ENCODE assay signal across 1 cellular context in the genomic region with DNA sequence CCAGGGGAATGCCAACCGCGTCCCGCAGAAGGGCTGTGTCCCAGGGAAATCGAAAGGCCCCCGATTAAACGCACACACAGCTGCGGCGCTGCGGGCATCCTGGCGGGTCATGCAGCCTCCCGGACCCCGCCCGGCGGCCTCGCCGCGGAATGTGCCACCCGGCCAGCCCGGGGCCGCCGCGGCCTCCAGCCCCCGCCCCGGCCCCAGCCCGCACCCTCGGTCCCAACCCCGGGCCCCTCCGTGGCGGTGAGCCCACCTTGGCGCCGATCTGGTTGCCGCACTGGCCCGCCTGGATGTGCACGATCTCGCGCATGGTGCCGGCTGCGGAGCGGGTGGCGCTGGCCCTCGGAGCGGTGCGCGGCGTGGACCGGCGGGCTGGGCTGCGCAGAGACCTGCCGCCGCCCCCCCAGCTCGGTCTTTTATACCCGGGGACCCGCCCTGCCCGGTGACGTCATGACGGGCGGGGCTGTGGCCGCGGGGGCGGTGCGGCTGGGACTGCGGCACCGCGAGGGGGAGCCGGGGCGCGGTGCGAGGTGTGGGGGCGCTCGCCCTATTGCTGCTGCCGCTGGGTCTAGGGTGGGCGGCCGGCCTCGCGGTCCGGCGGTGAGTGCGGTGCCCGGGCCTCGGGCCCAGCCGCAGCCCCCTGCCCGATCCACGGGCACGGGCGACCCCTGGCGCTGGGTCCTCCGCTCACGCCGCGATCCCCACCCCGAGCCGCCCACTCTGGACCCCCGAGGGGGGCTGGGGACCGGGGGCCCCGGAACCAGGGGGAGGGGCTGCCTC.
TF ChIP-seq lines count a peak whose summit lies in the region.

A gene (minus strand): TSS at position 394 of the 783 bp plus-strand sequence. CDS start 81 bp downstream, at position 313.

TF ChIP-seq in HepG2, 621 proteins besides CTCF, POLR2A, EP300 and RAD21 (continued from another document and continues in another):
- TF ChIP-seq, protein P1, sequence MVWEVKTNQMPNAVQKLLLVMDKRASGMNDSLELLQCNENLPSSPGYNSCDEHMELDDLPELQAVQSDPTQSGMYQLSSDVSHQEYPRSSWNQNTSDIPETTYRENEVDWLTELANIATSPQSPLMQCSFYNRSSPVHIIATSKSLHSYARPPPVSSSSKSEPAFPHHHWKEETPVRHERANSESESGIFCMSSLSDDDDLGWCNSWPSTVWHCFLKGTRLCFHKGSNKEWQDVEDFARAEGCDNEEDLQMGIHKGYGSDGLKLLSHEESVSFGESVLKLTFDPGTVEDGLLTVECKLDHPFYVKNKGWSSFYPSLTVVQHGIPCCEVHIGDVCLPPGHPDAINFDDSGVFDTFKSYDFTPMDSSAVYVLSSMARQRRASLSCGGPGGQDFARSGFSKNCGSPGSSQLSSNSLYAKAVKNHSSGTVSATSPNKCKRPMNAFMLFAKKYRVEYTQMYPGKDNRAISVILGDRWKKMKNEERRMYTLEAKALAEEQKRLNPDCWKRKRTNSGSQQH (CRISPR knock-in tag; IDR thresholded peaks at IDR 0.05; ENCODE audit: low read depth) = 0 out of 2 replicates have a peak, but pooled peaks have one; percentile 48
- TF ChIP-seq MIER3 (CRISPR knock-in tag; IDR thresholded peaks at IDR 0.05; ENCODE audit: borderline replicate concordance) = no peak; the same call in 1 of the 2 replicates
- TF ChIP-seq, protein P2, sequence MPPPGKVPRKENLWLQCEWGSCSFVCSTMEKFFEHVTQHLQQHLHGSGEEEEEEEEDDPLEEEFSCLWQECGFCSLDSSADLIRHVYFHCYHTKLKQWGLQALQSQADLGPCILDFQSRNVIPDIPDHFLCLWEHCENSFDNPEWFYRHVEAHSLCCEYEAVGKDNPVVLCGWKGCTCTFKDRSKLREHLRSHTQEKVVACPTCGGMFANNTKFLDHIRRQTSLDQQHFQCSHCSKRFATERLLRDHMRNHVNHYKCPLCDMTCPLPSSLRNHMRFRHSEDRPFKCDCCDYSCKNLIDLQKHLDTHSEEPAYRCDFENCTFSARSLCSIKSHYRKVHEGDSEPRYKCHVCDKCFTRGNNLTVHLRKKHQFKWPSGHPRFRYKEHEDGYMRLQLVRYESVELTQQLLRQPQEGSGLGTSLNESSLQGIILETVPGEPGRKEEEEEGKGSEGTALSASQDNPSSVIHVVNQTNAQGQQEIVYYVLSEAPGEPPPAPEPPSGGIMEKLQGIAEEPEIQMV (CRISPR knock-in tag; IDR thresholded peaks at IDR 0.05; ENCODE audit: low read depth) = no peak
- no peak for TF ChIP-seq PTBP1 (IDR thresholded peaks at IDR 0.05; ENCODE audit: low read depth, low read length, poor library complexity, severe bottlenecking)
- TF ChIP-seq TOPORS (CRISPR knock-in tag; IDR thresholded peaks at IDR 0.05) = no peak
- peak; percentile 92 for TF ChIP-seq SAP130 (CRISPR knock-in tag; IDR thresholded peaks at IDR 0.05; ENCODE audit: low read depth)
- TF ChIP-seq ZZZ3 (CRISPR knock-in tag; IDR thresholded peaks at IDR 0.05; ENCODE audit: borderline replicate concordance) = no peak
- TF ChIP-seq SALL2 (CRISPR knock-in tag; IDR thresholded peaks at IDR 0.05) = peak; percentile 94
- TF ChIP-seq, protein P3, sequence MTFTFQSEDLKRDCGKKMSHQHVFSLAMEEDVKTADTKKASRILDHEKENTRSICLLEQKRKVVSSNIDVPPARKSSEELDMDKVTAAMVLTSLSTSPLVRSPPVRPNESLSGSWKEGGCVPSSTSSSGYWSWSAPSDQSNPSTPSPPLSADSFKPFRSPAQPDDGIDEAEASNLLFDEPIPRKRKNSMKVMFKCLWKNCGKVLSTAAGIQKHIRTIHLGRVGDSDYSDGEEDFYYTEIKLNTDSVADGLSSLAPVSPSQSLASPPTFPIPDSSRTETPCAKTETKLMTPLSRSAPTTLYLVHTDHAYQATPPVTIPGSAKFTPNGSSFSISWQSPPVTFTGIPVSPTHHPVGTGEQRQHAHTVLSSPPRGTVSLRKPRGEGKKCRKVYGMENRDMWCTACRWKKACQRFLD (CRISPR knock-in tag; IDR thresholded peaks at IDR 0.05; ENCODE audit: borderline replicate concordance) = 0 out of 2 replicates have a peak, but pooled peaks have one; percentile 60
- no peak for TF ChIP-seq REPIN1 (CRISPR knock-in tag; IDR thresholded peaks at IDR 0.05; ENCODE audit: borderline replicate concordance, low read depth)
- TF ChIP-seq, protein P4, sequence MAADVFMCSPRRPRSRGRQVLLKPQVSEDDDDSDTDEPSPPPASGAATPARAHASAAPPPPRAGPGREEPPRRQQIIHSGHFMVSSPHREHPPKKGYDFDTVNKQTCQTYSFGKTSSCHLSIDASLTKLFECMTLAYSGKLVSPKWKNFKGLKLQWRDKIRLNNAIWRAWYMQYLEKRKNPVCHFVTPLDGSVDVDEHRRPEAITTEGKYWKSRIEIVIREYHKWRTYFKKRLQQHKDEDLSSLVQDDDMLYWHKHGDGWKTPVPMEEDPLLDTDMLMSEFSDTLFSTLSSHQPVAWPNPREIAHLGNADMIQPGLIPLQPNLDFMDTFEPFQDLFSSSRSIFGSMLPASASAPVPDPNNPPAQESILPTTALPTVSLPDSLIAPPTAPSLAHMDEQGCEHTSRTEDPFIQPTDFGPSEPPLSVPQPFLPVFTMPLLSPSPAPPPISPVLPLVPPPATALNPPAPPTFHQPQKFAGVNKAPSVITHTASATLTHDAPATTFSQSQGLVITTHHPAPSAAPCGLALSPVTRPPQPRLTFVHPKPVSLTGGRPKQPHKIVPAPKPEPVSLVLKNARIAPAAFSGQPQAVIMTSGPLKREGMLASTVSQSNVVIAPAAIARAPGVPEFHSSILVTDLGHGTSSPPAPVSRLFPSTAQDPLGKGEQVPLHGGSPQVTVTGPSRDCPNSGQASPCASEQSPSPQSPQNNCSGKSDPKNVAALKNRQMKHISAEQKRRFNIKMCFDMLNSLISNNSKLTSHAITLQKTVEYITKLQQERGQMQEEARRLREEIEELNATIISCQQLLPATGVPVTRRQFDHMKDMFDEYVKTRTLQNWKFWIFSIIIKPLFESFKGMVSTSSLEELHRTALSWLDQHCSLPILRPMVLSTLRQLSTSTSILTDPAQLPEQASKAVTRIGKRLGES (CRISPR knock-in tag; IDR thresholded peaks at IDR 0.05; ENCODE audit: borderline replicate concordance) = no peak; the same call in 1 of the 2 replicates
- TF ChIP-seq, protein P5, sequence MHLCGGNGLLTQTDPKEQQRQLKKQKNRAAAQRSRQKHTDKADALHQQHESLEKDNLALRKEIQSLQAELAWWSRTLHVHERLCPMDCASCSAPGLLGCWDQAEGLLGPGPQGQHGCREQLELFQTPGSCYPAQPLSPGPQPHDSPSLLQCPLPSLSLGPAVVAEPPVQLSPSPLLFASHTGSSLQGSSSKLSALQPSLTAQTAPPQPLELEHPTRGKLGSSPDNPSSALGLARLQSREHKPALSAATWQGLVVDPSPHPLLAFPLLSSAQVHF (CRISPR knock-in tag; IDR thresholded peaks at IDR 0.05) = no peak; the same call in 1 of the 2 replicates
- TF ChIP-seq, protein P6, sequence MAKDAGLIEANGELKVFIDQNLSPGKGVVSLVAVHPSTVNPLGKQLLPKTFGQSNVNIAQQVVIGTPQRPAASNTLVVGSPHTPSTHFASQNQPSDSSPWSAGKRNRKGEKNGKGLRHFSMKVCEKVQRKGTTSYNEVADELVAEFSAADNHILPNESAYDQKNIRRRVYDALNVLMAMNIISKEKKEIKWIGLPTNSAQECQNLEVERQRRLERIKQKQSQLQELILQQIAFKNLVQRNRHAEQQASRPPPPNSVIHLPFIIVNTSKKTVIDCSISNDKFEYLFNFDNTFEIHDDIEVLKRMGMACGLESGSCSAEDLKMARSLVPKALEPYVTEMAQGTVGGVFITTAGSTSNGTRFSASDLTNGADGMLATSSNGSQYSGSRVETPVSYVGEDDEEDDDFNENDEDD (CRISPR knock-in tag; IDR thresholded peaks at IDR 0.05; ENCODE audit: borderline replicate concordance) = peak; percentile 75; the same call in 1 of the 2 replicates
- TF ChIP-seq, protein P7, sequence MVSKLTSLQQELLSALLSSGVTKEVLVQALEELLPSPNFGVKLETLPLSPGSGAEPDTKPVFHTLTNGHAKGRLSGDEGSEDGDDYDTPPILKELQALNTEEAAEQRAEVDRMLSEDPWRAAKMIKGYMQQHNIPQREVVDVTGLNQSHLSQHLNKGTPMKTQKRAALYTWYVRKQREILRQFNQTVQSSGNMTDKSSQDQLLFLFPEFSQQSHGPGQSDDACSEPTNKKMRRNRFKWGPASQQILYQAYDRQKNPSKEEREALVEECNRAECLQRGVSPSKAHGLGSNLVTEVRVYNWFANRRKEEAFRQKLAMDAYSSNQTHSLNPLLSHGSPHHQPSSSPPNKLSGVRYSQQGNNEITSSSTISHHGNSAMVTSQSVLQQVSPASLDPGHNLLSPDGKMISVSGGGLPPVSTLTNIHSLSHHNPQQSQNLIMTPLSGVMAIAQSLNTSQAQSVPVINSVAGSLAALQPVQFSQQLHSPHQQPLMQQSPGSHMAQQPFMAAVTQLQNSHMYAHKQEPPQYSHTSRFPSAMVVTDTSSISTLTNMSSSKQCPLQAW (CRISPR knock-in tag; IDR thresholded peaks at IDR 0.05) = no peak
- TF ChIP-seq, protein P8, sequence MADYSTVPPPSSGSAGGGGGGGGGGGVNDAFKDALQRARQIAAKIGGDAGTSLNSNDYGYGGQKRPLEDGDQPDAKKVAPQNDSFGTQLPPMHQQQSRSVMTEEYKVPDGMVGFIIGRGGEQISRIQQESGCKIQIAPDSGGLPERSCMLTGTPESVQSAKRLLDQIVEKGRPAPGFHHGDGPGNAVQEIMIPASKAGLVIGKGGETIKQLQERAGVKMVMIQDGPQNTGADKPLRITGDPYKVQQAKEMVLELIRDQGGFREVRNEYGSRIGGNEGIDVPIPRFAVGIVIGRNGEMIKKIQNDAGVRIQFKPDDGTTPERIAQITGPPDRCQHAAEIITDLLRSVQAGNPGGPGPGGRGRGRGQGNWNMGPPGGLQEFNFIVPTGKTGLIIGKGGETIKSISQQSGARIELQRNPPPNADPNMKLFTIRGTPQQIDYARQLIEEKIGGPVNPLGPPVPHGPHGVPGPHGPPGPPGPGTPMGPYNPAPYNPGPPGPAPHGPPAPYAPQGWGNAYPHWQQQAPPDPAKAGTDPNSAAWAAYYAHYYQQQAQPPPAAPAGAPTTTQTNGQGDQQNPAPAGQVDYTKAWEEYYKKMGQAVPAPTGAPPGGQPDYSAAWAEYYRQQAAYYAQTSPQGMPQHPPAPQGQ (CRISPR knock-in tag; IDR thresholded peaks at IDR 0.05; ENCODE audit: borderline replicate concordance) = no peak
- no peak for TF ChIP-seq ZNF569 (CRISPR knock-in tag; IDR thresholded peaks at IDR 0.05; ENCODE audit: borderline replicate concordance)
- TF ChIP-seq, protein P9, sequence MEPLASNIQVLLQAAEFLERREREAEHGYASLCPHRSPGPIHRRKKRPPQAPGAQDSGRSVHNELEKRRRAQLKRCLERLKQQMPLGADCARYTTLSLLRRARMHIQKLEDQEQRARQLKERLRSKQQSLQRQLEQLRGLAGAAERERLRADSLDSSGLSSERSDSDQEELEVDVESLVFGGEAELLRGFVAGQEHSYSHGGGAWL (CRISPR knock-in tag; IDR thresholded peaks at IDR 0.05) = peak; percentile 76; the same call in 1 of the 2 replicates
- no peak for TF ChIP-seq ZNF337 (CRISPR knock-in tag; IDR thresholded peaks at IDR 0.05; ENCODE audit: borderline replicate concordance, low read depth)
- TF ChIP-seq NBN (conservative IDR thresholded peaks at IDR 0.05) = no peak
- no peak for TF ChIP-seq ATF1 (CRISPR knock-in tag; IDR thresholded peaks at IDR 0.05)
- TF ChIP-seq, protein P10, sequence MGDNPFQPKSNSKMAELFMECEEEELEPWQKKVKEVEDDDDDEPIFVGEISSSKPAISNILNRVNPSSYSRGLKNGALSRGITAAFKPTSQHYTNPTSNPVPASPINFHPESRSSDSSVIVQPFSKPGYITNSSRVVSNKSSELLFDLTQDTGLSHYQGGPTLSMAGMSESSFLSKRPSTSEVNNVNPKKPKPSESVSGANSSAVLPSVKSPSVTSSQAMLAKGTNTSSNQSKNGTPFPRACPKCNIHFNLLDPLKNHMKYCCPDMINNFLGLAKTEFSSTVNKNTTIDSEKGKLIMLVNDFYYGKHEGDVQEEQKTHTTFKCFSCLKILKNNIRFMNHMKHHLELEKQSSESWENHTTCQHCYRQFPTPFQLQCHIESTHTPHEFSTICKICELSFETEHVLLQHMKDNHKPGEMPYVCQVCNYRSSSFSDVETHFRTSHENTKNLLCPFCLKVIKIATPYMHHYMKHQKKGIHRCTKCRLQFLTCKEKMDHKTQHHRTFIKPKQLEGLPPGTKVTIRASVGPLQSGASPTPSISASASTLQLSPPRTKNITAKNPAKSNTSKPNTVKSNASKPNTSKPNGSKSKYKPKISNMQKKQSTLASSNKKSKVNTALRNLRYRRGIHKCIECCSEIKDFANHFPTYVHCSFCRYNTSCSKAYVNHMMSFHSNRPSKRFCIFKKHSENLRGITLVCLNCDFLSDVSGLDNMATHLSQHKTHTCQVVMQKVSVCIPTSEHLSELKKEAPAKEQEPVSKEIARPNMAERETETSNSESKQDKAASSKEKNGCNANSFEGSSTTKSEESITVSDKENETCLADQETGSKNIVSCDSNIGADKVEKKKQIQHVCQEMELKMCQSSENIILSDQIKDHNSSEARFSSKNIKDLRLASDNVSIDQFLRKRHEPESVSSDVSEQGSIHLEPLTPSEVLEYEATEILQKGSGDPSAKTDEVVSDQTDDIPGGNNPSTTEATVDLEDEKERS (CRISPR knock-in tag; IDR thresholded peaks at IDR 0.05) = no peak
- TF ChIP-seq ZFP37 (CRISPR knock-in tag; IDR thresholded peaks at IDR 0.05; ENCODE audit: borderline replicate concordance) = no peak
- TF ChIP-seq ZNF24 (IDR thresholded peaks at IDR 0.05) = peak; percentile 56; the same call in 1 of the 2 replicates
- TF ChIP-seq ZNF775 (CRISPR knock-in tag; IDR thresholded peaks at IDR 0.05; ENCODE audit: borderline replicate concordance) = no peak
- no peak; a peak in 1 of 4 replicates for TF ChIP-seq KLF16 (CRISPR knock-in tag; IDR thresholded peaks at IDR 0.05)
- TF ChIP-seq SIX1 (CRISPR knock-in tag; IDR thresholded peaks at IDR 0.05; ENCODE audit: borderline replicate concordance) = 0 out of 2 replicates have a peak, but pooled peaks have one; percentile 22
- TF ChIP-seq PAX8 (CRISPR knock-in tag; IDR thresholded peaks at IDR 0.05; ENCODE audit: borderline replicate concordance) = 0 out of 2 replicates have a peak, but pooled peaks have one; percentile 91
- TF ChIP-seq SMARCE1 (IDR thresholded peaks at IDR 0.05; ENCODE audit: borderline replicate concordance) = no peak
- peak; percentile 0; the same call in 1 of the 2 replicates for TF ChIP-seq ZNF703 (CRISPR knock-in tag; IDR thresholded peaks at IDR 0.05; ENCODE audit: borderline replicate concordance)
- TF ChIP-seq, protein P11, sequence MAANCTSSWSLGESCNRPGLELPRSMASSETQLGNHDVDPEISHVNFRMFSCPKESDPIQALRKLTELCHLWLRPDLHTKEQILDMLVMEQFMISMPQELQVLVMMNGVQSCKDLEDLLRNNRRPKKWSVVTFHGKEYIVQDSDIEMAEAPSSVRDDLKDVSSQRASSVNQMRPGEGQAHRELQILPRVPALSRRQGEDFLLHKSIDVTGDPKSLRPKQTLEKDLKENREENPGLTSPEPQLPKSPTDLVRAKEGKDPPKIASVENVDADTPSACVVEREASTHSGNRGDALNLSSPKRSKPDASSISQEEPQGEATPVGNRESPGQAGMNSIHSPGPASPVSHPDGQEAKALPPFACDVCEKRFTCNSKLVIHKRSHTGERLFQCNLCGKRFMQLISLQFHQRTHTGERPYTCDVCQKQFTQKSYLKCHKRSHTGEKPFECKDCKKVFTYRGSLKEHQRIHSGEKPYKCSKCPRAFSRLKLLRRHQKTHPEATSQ (CRISPR knock-in tag; IDR thresholded peaks at IDR 0.05; ENCODE audit: borderline replicate concordance) = no peak
- no peak for TF ChIP-seq JUNB (CRISPR knock-in tag; IDR thresholded peaks at IDR 0.05; ENCODE audit: borderline replicate concordance)
- TF ChIP-seq ZNF781 (CRISPR knock-in tag; IDR thresholded peaks at IDR 0.05; ENCODE audit: borderline replicate concordance, not compliant biosample characterization) = no peak
